ENCODE assay signal across 10 cellular contexts in genomic region chr2:197838589-197838988, GRCh38. TPM values are rescaled to one million over a fixed set of nuclear protein-coding genes. Genes with fewer than 3 reads are reported as not detected.
DNase-seq lines count a peak whose midpoint lies in the region; ATAC-seq lines count a peak whose summit lies in the region.
"Had no signal": no experiment of that assay in that cellular context is flagged by ENCODE, and none has a peak within 500 bp of the region (broad histone marks: within the 10 kb centered on the region; RNA-seq: fewer than 3 reads in every experiment).

No MANE protein-coding gene starts in this region.

- DNase-seq in CD8-positive, alpha-beta memory T cell: no peak
- no peak for DNase-seq in activated naive CD8-positive, alpha-beta T cell treated with anti-CD3 and anti-CD28 coated beads, Interleukin-2, amount 10 ng/mL, durations not matched to agents 7 days and 5 days
- no peak for DNase-seq in naive thymus-derived CD8-positive, alpha-beta T cell
- DNase-seq in NCI-H2171 (lab: John Stamatoyannopoulos, UW) (no peak), RKO (ENCODE audit: low spot score) (no peak), 8988T (no peak)
- DNase-seq: NCI-H510A treated with DMSO at 0.1 percent for 48 hours had no signal

- peak overlapping the region; percentile 29 for H3K4me3 ChIP-seq in CD8-positive, alpha-beta memory T cell (ENCODE audit: low read length)

- peaks cover 1 to 15% of the 10 kb centered on the region in 2 donors for H3K27me3 Mint-ChIP-seq in CD8-positive, alpha-beta memory T cell
- H3K27me3 Mint-ChIP-seq in activated naive CD8-positive, alpha-beta T cell treated with anti-CD3 and anti-CD28 coated beads, Interleukin-2, amount 10 ng/mL, durations not matched to agents 7 days and 5 days: no peaks in the 10 kb centered on the region
- H3K27me3 Mint-ChIP-seq in naive thymus-derived CD8-positive, alpha-beta T cell: peaks cover 0 to 5% (median 0%) of the 10 kb centered on the region in 5 donors

- peak overlapping the region in 6 of 8 donors; percentile 9 to 85 (median 52) for H3K27ac Mint-ChIP-seq in CD8-positive, alpha-beta memory T cell
- H3K27ac Mint-ChIP-seq in activated naive CD8-positive, alpha-beta T cell treated with anti-CD3 and anti-CD28 coated beads, Interleukin-2, amount 10 ng/mL, durations not matched to agents 7 days and 5 days: peak overlapping the region; percentile 74
- peak overlapping the region; percentile 79 to 95 (median 92) for H3K27ac Mint-ChIP-seq in naive thymus-derived CD8-positive, alpha-beta T cell
- H3K27ac Mint-ChIP-seq: WTC11 had no signal

- H3K4me1 Mint-ChIP-seq in CD8-positive, alpha-beta memory T cell: peaks cover 13 to 32% (median 29%) of the 10 kb centered on the region in 3 donors
- peaks cover 15% of the 10 kb centered on the region for H3K4me1 Mint-ChIP-seq in activated naive CD8-positive, alpha-beta T cell treated with anti-CD3 and anti-CD28 coated beads, Interleukin-2, amount 10 ng/mL, durations not matched to agents 7 days and 5 days
- H3K4me1 Mint-ChIP-seq in naive thymus-derived CD8-positive, alpha-beta T cell: peaks cover 11 to 59% (median 46%) of the 10 kb centered on the region in 4 donors
- H3K4me1 Mint-ChIP-seq: WTC11 had no signal

- no peaks in the 10 kb centered on the region for H3K9me3 ChIP-seq in CD8-positive, alpha-beta memory T cell (ENCODE audit: low read length)

- POLR2A ChIA-PET in CD8-positive, alpha-beta memory T cell (lab: Charles Lee): no interaction called here
- POLR2A ChIA-PET in activated naive CD8-positive, alpha-beta T cell treated with anti-CD3 and anti-CD28 coated beads, Interleukin-2, amount 10 ng/mL, durations not matched to agents 7 days and 5 days (lab: Charles Lee): interaction anchor here (0.6 to 1.4 kb wide), 3 partner anchors 31 to 65 kb away, joined by 3 to 4 read pairs (median 4); partner anchors contain the start of gene PLCL1
- POLR2A ChIA-PET in naive thymus-derived CD8-positive, alpha-beta T cell (lab: Charles Lee): interaction anchor here (1.1 to 1.3 kb wide), 3 partner anchors 9 to 134 kb away, joined by 4 to 5 read pairs (median 5); partner anchors contain the start of genes MARS2 and PLCL1

- H3K27me3 ChIP-seq in CD8-positive, alpha-beta memory T cell (ENCODE audit: insufficient read depth, low read length, poor library complexity, severe bottlenecking): no peaks in the 10 kb centered on the region

- ATAC-seq in GM21723 (IDR thresholded peaks at IDR 0.05; ENCODE audit: unreplicated experiment) (peak; percentile 20), HG03342 (IDR thresholded peaks at IDR 0.05; ENCODE audit: unreplicated experiment) (no peak)
- ATAC-seq in activated naive CD8-positive, alpha-beta T cell treated with anti-CD3 and anti-CD28 coated beads, Interleukin-2, amount 10 ng/mL, durations not matched to agents 7 days and 5 days (ENCODE audit: low read depth): no peak
- no peak for ATAC-seq in naive thymus-derived CD8-positive, alpha-beta T cell
- ATAC-seq: WTC11 had no signal

- H3K4me1 ChIP-seq in CD8-positive, alpha-beta memory T cell (ENCODE audit: insufficient read depth, low read length): peaks cover 58% of the 10 kb centered on the region

- no peaks in the 10 kb centered on the region for H3K36me3 Mint-ChIP-seq in CD8-positive, alpha-beta memory T cell
- H3K36me3 Mint-ChIP-seq in activated naive CD8-positive, alpha-beta T cell treated with anti-CD3 and anti-CD28 coated beads, Interleukin-2, amount 10 ng/mL, durations not matched to agents 7 days and 5 days: no peaks in the 10 kb centered on the region
- peaks cover 0 to 10% (median 0%) of the 10 kb centered on the region in 3 donors for H3K36me3 Mint-ChIP-seq in naive thymus-derived CD8-positive, alpha-beta T cell
- H3K36me3 Mint-ChIP-seq: WTC11 had no signal

- peak overlapping the region in 5 of 7 donors; percentile 70 to 86 (median 73) for H3K4me3 Mint-ChIP-seq in CD8-positive, alpha-beta memory T cell
- H3K4me3 Mint-ChIP-seq in activated naive CD8-positive, alpha-beta T cell treated with anti-CD3 and anti-CD28 coated beads, Interleukin-2, amount 10 ng/mL, durations not matched to agents 7 days and 5 days: peak overlapping the region; percentile 76
- H3K4me3 Mint-ChIP-seq in naive thymus-derived CD8-positive, alpha-beta T cell: peak overlapping the region; percentile 62 to 82 (median 76)
- H3K4me3 Mint-ChIP-seq: WTC11 had no signal

- peaks cover 0 to 3% (median 0%) of the 10 kb centered on the region in 5 donors for H3K9me3 Mint-ChIP-seq in CD8-positive, alpha-beta memory T cell
- peaks cover 6% of the 10 kb centered on the region for H3K9me3 Mint-ChIP-seq in activated naive CD8-positive, alpha-beta T cell treated with anti-CD3 and anti-CD28 coated beads, Interleukin-2, amount 10 ng/mL, durations not matched to agents 7 days and 5 days
- peaks cover 0 to 11% (median 0%) of the 10 kb centered on the region in 9 donors for H3K9me3 Mint-ChIP-seq in naive thymus-derived CD8-positive, alpha-beta T cell
- H3K9me3 Mint-ChIP-seq: WTC11 had no signal

- H3K27ac ChIP-seq in CD8-positive, alpha-beta memory T cell (ENCODE audit: low read depth, low read length): no peak overlapping the region

- no peaks in the 10 kb centered on the region for H3K36me3 ChIP-seq in CD8-positive, alpha-beta memory T cell (ENCODE audit: insufficient read depth, low read length)

- CTCF ChIA-PET in CD8-positive, alpha-beta memory T cell (lab: Charles Lee): interaction anchor here (0.6 to 1.3 kb wide), 2 partner anchors 13 to 25 kb away, joined by 3 read pairs; no protein-coding TSS in a partner anchor

RNA-seq across cellular contexts. Expression of gene PLCL1, which starts 34.2 kb away (rescaled TPM):
- under 1 TPM; 0.70 to 0.71 TPM for total RNA-seq in CD8-positive, alpha-beta memory T cell
- 2.0 TPM for polyA plus RNA-seq in CD8-positive, alpha-beta memory T cell
- 1 to 10 TPM; 1.2 to 1.3 TPM for total RNA-seq in activated naive CD8-positive, alpha-beta T cell treated with anti-CD3 and anti-CD28 coated beads, Interleukin-2, amount 10 ng/mL, durations not matched to agents 7 days and 5 days
- total RNA-seq in naive thymus-derived CD8-positive, alpha-beta T cell: 1 to 10 TPM; 7.1 to 8.8 TPM
- polyA plus RNA-seq in naive thymus-derived CD8-positive, alpha-beta T cell: 1 to 10 TPM; 3.0 to 4.8 (median 4.1) TPM

RNA-seq across cellular contexts. Expression of gene BOLL, which starts 53.5 kb away (rescaled TPM):
- total RNA-seq in CD8-positive, alpha-beta memory T cell: not detected
- not detected for polyA plus RNA-seq in CD8-positive, alpha-beta memory T cell
- total RNA-seq in activated naive CD8-positive, alpha-beta T cell treated with anti-CD3 and anti-CD28 coated beads, Interleukin-2, amount 10 ng/mL, durations not matched to agents 7 days and 5 days: not detected
- not detected for total RNA-seq in naive thymus-derived CD8-positive, alpha-beta T cell
- polyA plus RNA-seq in naive thymus-derived CD8-positive, alpha-beta T cell: not detected
